Comparison of ENCODE assay signal across 1 cellular context in genomic region chr11:67615455-67616430, GRCh38.
TF ChIP-seq lines count a peak whose summit lies in the region.

No MANE protein-coding gene starts in this region.

TF ChIP-seq in H1, 55 proteins besides CTCF, POLR2A, EP300 and RAD21:
- TF ChIP-seq POU5F1 (IDR thresholded peaks at IDR 0.05; ENCODE audit: low read depth, low read length): no peak
- TF ChIP-seq POLR2AphosphoS5 (IDR thresholded peaks at IDR 0.05; ENCODE audit: low read depth, low read length): 0 out of 2 replicates have a peak, but pooled peaks have one; percentile 31
- no peak for TF ChIP-seq RBBP5 (IDR thresholded peaks at IDR 0.05; ENCODE audit: borderline replicate concordance, low read depth, low read length)
- TF ChIP-seq E2F6 (IDR thresholded peaks at IDR 0.05): peak; percentile 94
- TF ChIP-seq MAX (IDR thresholded peaks at IDR 0.05): peak; percentile 86
- peak; percentile 17; the same call in 1 of the 2 replicates for TF ChIP-seq CREB1 (IDR thresholded peaks at IDR 0.05)
